ENCODE assay signal across 25 cellular contexts in the genomic region with DNA sequence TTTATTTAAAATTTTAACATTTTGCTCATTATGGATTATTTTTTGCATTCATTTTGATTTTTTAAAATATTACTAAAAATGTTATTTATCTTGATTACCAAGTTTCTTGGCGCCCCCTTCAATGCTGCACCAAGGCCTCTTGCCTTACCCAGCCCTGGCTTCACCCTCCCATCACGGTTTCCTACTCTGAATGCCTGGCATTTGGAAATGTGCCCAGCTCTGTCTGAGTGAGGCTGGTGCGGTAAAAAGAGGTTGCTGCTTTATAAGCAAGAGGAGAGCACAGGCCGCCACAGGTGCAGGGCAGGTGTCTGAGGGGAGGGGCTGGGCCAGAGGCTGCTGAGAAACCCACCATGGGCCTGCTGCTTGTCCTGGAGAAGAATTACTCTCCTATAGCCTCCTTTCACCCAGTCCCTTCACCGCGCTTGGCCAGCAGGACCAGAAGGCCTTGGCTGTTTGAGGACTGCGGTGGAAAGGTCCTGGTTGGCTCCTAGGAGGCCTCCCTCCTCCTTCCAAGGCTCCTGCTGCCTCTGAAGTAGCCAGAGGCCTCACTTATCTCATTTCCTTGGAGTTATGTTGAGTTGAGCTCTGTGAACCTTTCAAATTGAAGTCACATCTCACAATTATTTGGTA.
A peak's percentile ranks its signal among the peaks of the same experiment; 100 is the strongest.
DNase-seq lines count a peak whose midpoint lies in the region; ATAC-seq and TF ChIP-seq lines count a peak whose summit lies in the region.
"Had no signal": no experiment of that assay in that cellular context is flagged by ENCODE, and none has a peak within 500 bp of the region (broad histone marks: within the 10 kb centered on the region; RNA-seq: fewer than 3 reads in every experiment).

No MANE protein-coding gene starts in this region.

- H2BK120ac ChIP-seq in mesendoderm (ENCODE audit: low read depth, low read length), result no peak overlapping the region

- H3K4me2 ChIP-seq in mesendoderm (ENCODE audit: low read length), result no peak overlapping the region

- H3K18ac ChIP-seq in mesendoderm (ENCODE audit: low read length), result no peak overlapping the region

- H3K27me3 ChIP-seq in HUES64 (ENCODE audit: insufficient read depth, low read length) (no peaks in the 10 kb centered on the region), mesendoderm (ENCODE audit: insufficient read depth, low read length, poor library complexity) (no peaks in the 10 kb centered on the region)
- H3K27me3 ChIP-seq: breast epithelium, tibial nerve had no signal

- H3K79me2 ChIP-seq in mesendoderm (ENCODE audit: control insufficient read depth, insufficient read depth, low read length), result no peaks in the 10 kb centered on the region

- H3K27ac ChIP-seq in HUES64 (ENCODE audit: low read depth, low read length), result 0 out of 2 replicates have a peak overlapping the region, but pooled peaks have one; percentile 7
- H3K27ac ChIP-seq in mesendoderm (ENCODE audit: low read depth, low read length), result no peak overlapping the region
- H3K27ac ChIP-seq: coronary artery, prostate gland, skin epidermis, tibial nerve, VCaP had no signal

- no peak overlapping the region for H3K56ac ChIP-seq in mesendoderm (ENCODE audit: low read length)

- H3K79me1 ChIP-seq in mesendoderm (ENCODE audit: low read length), result no peaks in the 10 kb centered on the region

- H3K4me3 ChIP-seq in HUES64 (ENCODE audit: low read length) (no peak overlapping the region), mesendoderm (ENCODE audit: low read length) (no peak overlapping the region)
- H3K4me3 ChIP-seq: breast epithelium, coronary artery, prostate gland, skin epidermis, tibial nerve had no signal

- H2BK5ac ChIP-seq in mesendoderm (ENCODE audit: low read length), result no peak overlapping the region

- no peak overlapping the region for H3K23ac ChIP-seq in mesendoderm (ENCODE audit: low read length)

- H2AK5ac ChIP-seq in mesendoderm (ENCODE audit: low read length), result no peak overlapping the region

- no peak overlapping the region for H3K4ac ChIP-seq in mesendoderm (ENCODE audit: low read depth, low read length)

- no peak overlapping the region for H4K8ac ChIP-seq in mesendoderm (ENCODE audit: low read depth, low read length)

- ATAC-seq in GM19328 (IDR thresholded peaks at IDR 0.05; ENCODE audit: unreplicated experiment), result no peak
- ATAC-seq: activated T-helper 17 cell treated with anti-CD3 and anti-CD28 coated beads, Interleukin-2, amount 50 U/mL, for 72 hours; stimulated activated naive CD8-positive, alpha-beta T cell treated with anti-CD3 and anti-CD28 coated beads, Interleukin-15, Interleukin-2, amounts not matched to agents 100 U/mL and 50 U/mL, for 24 hours; T-helper 17 cell had no signal

- no peak overlapping the region for H2BK15ac ChIP-seq in mesendoderm (replicated peaks; ENCODE audit: low read depth)

- 92% methylated on average over 7 of the region's 7 CpGs for WGBS in HUES64
- no CpG with 5 or more reads among the region's 7 CpGs for WGBS in mesendoderm (ENCODE audit: extremely low coverage, insufficient coverage, low lambda C conversion rate)

- H3K4me1 ChIP-seq in HUES64 (ENCODE audit: insufficient read depth, low read length) (peaks cover 13% of the 10 kb centered on the region), mesendoderm (ENCODE audit: control insufficient read depth, low read depth, low read length) (peaks cover 6% of the 10 kb centered on the region)
- H3K4me1 ChIP-seq: breast epithelium, prostate gland, tibial nerve had no signal

- DNase-seq in DMS79 (lab: John Stamatoyannopoulos, UW) (peak; percentile 32), NCI-H345 treated with DMSO at 0.1 percent for 48 hours (lab: John Stamatoyannopoulos, UW; ENCODE audit: unreplicated experiment) (peak; percentile 76), mesendoderm (peak; percentile 33), COLO829 (ENCODE audit: low spot score) (no peak), GM20000 (ENCODE audit: low spot score) (no peak), SKM-1 (lab: John Stamatoyannopoulos, UW; ENCODE audit: unreplicated experiment) (no peak)
- DNase-seq: activated CD4-positive, alpha-beta T cell treated with anti-CD3 and anti-CD28 coated beads, Interleukin-2, amount 50 U/mL, for 1 hour; CD4-positive, alpha-beta memory T cell; glutamatergic neuron; HCEC 1CT; left colon; nephron progenitor cell; SIG-M5; stimulated activated CD4-positive, alpha-beta T cell treated with anti-CD3 and anti-CD28 coated beads, Interleukin-2, amount 100 ng/mL, for 48 hours; stimulated activated naive CD8-positive, alpha-beta T cell treated with anti-CD3 and anti-CD28 coated beads, Interleukin-15, Interleukin-2, amounts not matched to agents 100 U/mL and 50 U/mL, for 24 hours; T-helper 17 cell had no signal

- no peak for TF ChIP-seq CTCF in GM20000 (IDR thresholded peaks at IDR 0.05; ENCODE audit: extremely low read depth, missing control alignments)

- H3K9ac ChIP-seq in HUES64 (ENCODE audit: low read depth, low read length) (no peak overlapping the region), mesendoderm (ENCODE audit: low read length) (no peak overlapping the region)

- no peaks in the 10 kb centered on the region for H3K9me3 ChIP-seq in HUES64 (ENCODE audit: insufficient read depth, low read depth, low read length)
- H3K9me3 ChIP-seq: prostate gland had no signal

- no peak overlapping the region for H4K5ac ChIP-seq in mesendoderm (ENCODE audit: low read length)

- no peaks in the 10 kb centered on the region for H3K36me3 ChIP-seq in HUES64 (ENCODE audit: insufficient read depth, low read length)
- H3K36me3 ChIP-seq in mesendoderm (ENCODE audit: control insufficient read depth, insufficient read depth, low read length), result no peaks in the 10 kb centered on the region
- H3K36me3 ChIP-seq: breast epithelium, prostate gland, tibial nerve had no signal

Comparison
In these comparisons a context has a peak if more than half of its experiments do, and no peak if none do; other contexts are left out.
1. DNase-seq: peak in DMS79 (single experiment), NCI-H345 treated with DMSO at 0.1 percent for 48 hours (single experiment) and mesendoderm (single experiment); none in COLO829 (single experiment), GM20000 (single experiment) and SKM-1 (single experiment).